In the genomic region with DNA sequence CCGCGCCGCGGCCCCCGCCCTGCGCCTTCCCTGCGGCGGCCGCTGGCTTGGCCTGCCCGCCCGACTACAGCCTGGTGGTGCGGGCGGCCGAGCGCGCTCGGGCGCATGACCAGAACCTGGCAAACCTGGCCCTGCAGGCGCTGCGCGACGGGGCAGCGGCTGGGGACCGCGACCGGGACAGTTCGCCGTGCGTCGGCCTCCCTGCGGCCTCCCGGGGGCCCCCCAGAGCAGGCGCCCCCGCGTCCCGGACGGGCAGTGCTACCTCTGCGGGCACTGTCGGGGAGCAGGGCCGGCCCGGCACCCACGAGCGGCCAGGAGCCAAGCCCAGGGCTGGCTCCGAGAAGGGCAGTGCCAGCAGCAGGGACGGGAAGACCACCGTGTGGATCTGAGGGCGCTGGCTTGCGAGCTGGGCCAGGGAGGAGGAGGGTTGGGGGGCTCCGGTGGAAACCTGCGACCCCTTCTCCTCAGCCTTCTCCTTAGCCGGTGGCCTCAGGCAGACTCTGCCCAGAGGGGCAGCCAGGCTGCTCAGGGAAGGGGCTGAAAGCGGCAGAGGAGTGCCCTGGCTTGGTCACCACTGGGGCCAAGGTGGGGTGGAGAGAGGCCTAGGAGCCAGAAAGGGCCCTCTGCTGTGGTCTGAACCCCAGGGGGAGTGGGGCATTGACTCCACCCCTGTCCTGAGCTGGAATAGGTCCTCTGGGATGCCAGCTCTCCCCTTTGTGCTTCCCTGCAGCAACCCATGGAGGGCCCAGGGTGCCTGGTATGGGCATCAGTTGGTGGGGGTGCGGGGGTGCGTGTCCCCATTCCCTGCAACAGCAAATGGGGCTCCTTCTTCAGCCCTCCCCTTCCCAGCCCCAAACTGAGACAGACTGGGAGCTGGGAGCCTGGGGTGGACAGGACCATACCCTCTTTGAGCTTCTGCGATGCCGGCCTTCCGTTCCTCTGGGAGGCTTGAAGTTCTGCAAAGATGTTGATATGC, we compare ENCODE assay signal across 1 cellular context.
TF ChIP-seq lines count a peak whose summit lies in the region.

No MANE protein-coding gene starts in this region.

TF ChIP-seq in HEK293, 187 proteins besides CTCF, POLR2A, EP300 and RAD21:
- TF ChIP-seq ZNF660 (tag by site-specific recombination; IDR thresholded peaks at IDR 0.05) (no peak), GLIS2 (tag by site-specific recombination; IDR thresholded peaks at IDR 0.05) (peak; percentile 33; the same call in 1 of the 2 replicates), ZNF19 (tag by site-specific recombination; IDR thresholded peaks at IDR 0.05; ENCODE audit: low read depth) (no peak), ZNF112 (tag by site-specific recombination; IDR thresholded peaks at IDR 0.05) (no peak)
TF ChIP-seq in HEK293: peak in this region for 1.
